Comparison of ENCODE assay signal across 24 cellular contexts in the genomic region with DNA sequence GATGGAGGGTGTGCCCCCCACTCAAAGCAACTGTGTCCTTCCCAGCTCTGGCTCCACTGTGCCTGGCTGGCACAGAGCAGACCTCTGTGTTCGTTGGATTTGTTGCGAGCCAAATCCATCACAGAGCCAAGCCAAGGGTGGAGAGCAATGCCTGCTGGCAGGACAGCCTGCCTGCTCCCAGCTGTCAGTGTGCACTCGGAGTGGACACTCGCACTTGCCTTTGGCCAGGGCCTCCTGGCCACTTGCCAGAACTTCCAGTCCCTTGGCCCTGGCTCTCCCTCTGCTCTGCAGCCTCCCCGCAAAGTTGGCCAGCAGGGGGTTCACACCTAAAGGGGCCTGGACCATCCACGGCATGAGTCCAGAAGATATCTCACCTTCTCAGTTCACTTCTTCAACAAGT. TPM values are rescaled to one million over a fixed set of nuclear protein-coding genes. Genes with fewer than 3 reads are reported as not detected.
A peak's percentile ranks its signal among the peaks of the same experiment; 100 is the strongest.
DNase-seq lines count a peak whose midpoint lies in the region; ATAC-seq and TF ChIP-seq lines count a peak whose summit lies in the region.
"Had no signal": no experiment of that assay in that cellular context is flagged by ENCODE, and none has a peak within 500 bp of the region (broad histone marks: within the 10 kb centered on the region; RNA-seq: fewer than 3 reads in every experiment).

No MANE protein-coding gene starts in this region.

- H3K4me1 ChIP-seq in left lung: peaks cover 0 to 3% of the 10 kb centered on the region in 2 donors
- H3K4me1 ChIP-seq: foreskin keratinocyte had no signal

- no peaks in the 10 kb centered on the region for H3K36me3 ChIP-seq in H7 (replicated peaks; ENCODE audit: control insufficient read depth, insufficient read depth, low read length)
- no peaks in the 10 kb centered on the region for H3K36me3 ChIP-seq in left lung
- H3K36me3 ChIP-seq: thyroid gland had no signal

- H3K9me3 ChIP-seq in left lung: no peaks in the 10 kb centered on the region
- H3K9me3 ChIP-seq: thyroid gland had no signal

- H3K27ac ChIP-seq in left lung: no peak overlapping the region
- H3K27ac ChIP-seq: foreskin keratinocyte, skin epidermis, thyroid gland had no signal

- peaks cover 21% of the 10 kb centered on the region for H3K27me3 ChIP-seq in H7 (ENCODE audit: control insufficient read depth, insufficient read depth, low read length)
- no peaks in the 10 kb centered on the region for H3K27me3 ChIP-seq in left lung
- H3K27me3 ChIP-seq: thyroid gland had no signal

- H3K4me3 ChIP-seq in H7 (ENCODE audit: insufficient read depth, low read depth, low read length) (no peak overlapping the region), left lung (no peak overlapping the region)
- H3K4me3 ChIP-seq: skin epidermis, thyroid gland had no signal

- DNase-seq in NCI-H446 (lab: John Stamatoyannopoulos, UW) (peak; percentile 11 to 70), cerebellum (ENCODE audit: low spot score) (peak; percentile 50), left lobe of liver (ENCODE audit: low spot score) (no peak), putamen (ENCODE audit: low spot score) (peak; percentile 28), H7 (no peak), left lung (no peak), superior temporal gyrus (ENCODE audit: extremely low spot score) (no peak)
- no peak for DNase-seq in stimulated activated naive CD8-positive, alpha-beta T cell treated with anti-CD3 and anti-CD28 coated beads, Interleukin-15, Interleukin-2, amounts not matched to agents 100 U/mL and 50 U/mL, for 24 hours
- DNase-seq: activated CD4-positive, alpha-beta memory T cell treated with anti-CD3 and anti-CD28 coated beads for 36 hours; activated naive CD4-positive, alpha-beta T cell; CD4-positive, CD25-positive, alpha-beta regulatory T cell; cerebellar nuclear complex; DMS 273 treated with DMSO at 0.1 percent for 48 hours; effector CD4-positive, alpha-beta T cell; erythroblast; foreskin keratinocyte; NCI-H748 treated with DMSO at 0.1 percent for 48 hours; stimulated activated CD4-positive, alpha-beta T cell treated with anti-CD3 and anti-CD28 coated beads, Interleukin-2, amount 100 ng/mL, for 24 hours; SW 1271; thyroid gland had no signal

- ATAC-seq in left lobe of liver (peak; percentile 24), left lung (no peak)
- ATAC-seq in stimulated activated naive CD8-positive, alpha-beta T cell treated with anti-CD3 and anti-CD28 coated beads, Interleukin-15, Interleukin-2, amounts not matched to agents 100 U/mL and 50 U/mL, for 24 hours: no peak
- ATAC-seq: foreskin keratinocyte; natural killer cell treated with Interleukin-12 subunit alpha and Interleukin-12 subunit beta and Interleukin-15 and Interleukin-18, amount 100 ng/mL, for 72 hours; stimulated activated effector memory CD8-positive, alpha-beta T cell treated with anti-CD3 and anti-CD28 coated beads, Interleukin-12 subunit alpha, Interleukin-12 subunit beta, amount 100 ng/mL, for 72 hours had no signal

- TF ChIP-seq CTCF in left lung (IDR thresholded peaks at IDR 0.05): no peak

- intact Hi-C loops in left lung (cut with DNase I): no loop called here

RNA-seq across cellular contexts. Expression of gene HEYL, which starts 16.4 kb away (rescaled TPM):
- total RNA-seq in cerebellum: 0.82 TPM
- total RNA-seq in left lobe of liver: 1.9 TPM
- 0.63 and 0.94 TPM in 2 replicates for total RNA-seq in H7 (2014; rRNA removed; shearing (Covaris generic))
- 10 to 100 TPM; 12.6 to 16.0 TPM for total RNA-seq in left lung
- total RNA-seq: foreskin keratinocyte; natural killer cell treated with Interleukin-12 subunit alpha and Interleukin-12 subunit beta and Interleukin-15 and Interleukin-18, amount 100 ng/mL, for 72 hours had no signal

RNA-seq across cellular contexts. Expression of gene PABPC4, which starts 46.5 kb away (rescaled TPM):
- 79.6 TPM for total RNA-seq in cerebellum
- 109 TPM for total RNA-seq in left lobe of liver
- total RNA-seq in H7 (2014; rRNA removed; shearing (Covaris generic)): 185 and 193 TPM in 2 replicates
- total RNA-seq in left lung: 100 to 1,000 TPM; 226 to 232 TPM

RNA-seq across cellular contexts. Expression of gene NT5C1A, which starts 48.9 kb away (rescaled TPM):
- 1.00 TPM for total RNA-seq in cerebellum
- total RNA-seq in left lobe of liver: not detected
- total RNA-seq in H7 (2014; rRNA removed; shearing (Covaris generic)): not detected in 2 replicates
- total RNA-seq in left lung: 1 to 10 TPM in 1 of 2 donors, under 1 TPM in 1; 0.42 to 8.9 TPM
- total RNA-seq: activated CD4-positive, alpha-beta memory T cell treated with anti-CD3 and anti-CD28 coated beads for 36 hours; foreskin keratinocyte; kidney epithelial cell had no signal

Comparison
In these comparisons a context has a peak if more than half of its experiments do, and no peak if none do; other contexts are left out.
1. DNase-seq: peak in NCI-H446 (2 of 2), cerebellum (single experiment) and putamen (single experiment); none in left lobe of liver (single experiment), H7 (single experiment), left lung (0 of 2), superior temporal gyrus (single experiment) and stimulated activated naive CD8-positive, alpha-beta T cell treated with anti-CD3 and anti-CD28 coated beads, Interleukin-15, Interleukin-2, amounts not matched to agents 100 U/mL and 50 U/mL, for 24 hours (single experiment).